ENCODE assay signal across 24 cellular contexts in genomic region chr20:59448828-59449444, GRCh38.
DNase-seq lines count a peak whose midpoint lies in the region; FAIRE-seq and TF ChIP-seq lines count a peak whose summit lies in the region.
"Had no signal": no experiment of that assay in that cellular context is flagged by ENCODE, and none has a peak within 500 bp of the region (broad histone marks: within the 10 kb centered on the region; RNA-seq: fewer than 3 reads in every experiment).

No MANE protein-coding gene starts in this region.

- H3K4me1 Mint-ChIP-seq in astrocyte (ENCODE audit: low read depth, unreplicated experiment), result peaks cover 13% of the 10 kb centered on the region
- H3K4me1 Mint-ChIP-seq in type B pancreatic cell (ENCODE audit: unreplicated experiment), result peaks cover 55% of the 10 kb centered on the region
- H3K4me1 Mint-ChIP-seq: B cell, CD14-positive monocyte had no signal

- 71 to 81% methylated on average over 12 of the region's 12 CpGs for WGBS in testis, 2 donors

- TF ChIP-seq CTCF in astrocyte (IDR thresholded peaks at IDR 0.05; ENCODE audit: insufficient read depth, low read depth, low read length) (no peak), type B pancreatic cell (conservative IDR thresholded peaks at IDR 0.05) (no peak), testis (IDR thresholded peaks at IDR 0.05) (no peak)

- DNase-seq in Daoy (ENCODE audit: low read depth), result peak; percentile 39
- peak; percentile 23 for DNase-seq in M059J (ENCODE audit: low read depth)
- DNase-seq in astrocyte (ENCODE audit: low read depth), result no peak
- no peak for DNase-seq in type B pancreatic cell (ENCODE audit: extremely low spot score, unreplicated experiment)
- DNase-seq in NCI-H1417 treated with DMSO at 0.1 percent for 48 hours (lab: John Stamatoyannopoulos, UW), result no peak
- DNase-seq in activated gamma-delta T cell treated with Interleukin-2 at 50 U/mL for 16 hours, result no peak
- DNase-seq in testis, result no peak
- DNase-seq: GM23248, KBM-7, NCI-H1092 treated with DMSO at 0.1 percent for 48 hours, NCI-H146, NCI-H2029, NCI-H2227 treated with DMSO at 0.1 percent for 48 hours, NCI-H510A treated with DMSO at 0.1 percent for 48 hours, NCI-H774, SW 1271 had no signal

- H3K4me3 Mint-ChIP-seq in astrocyte (ENCODE audit: unreplicated experiment), result no peak overlapping the region
- peak overlapping the region; percentile 0 for H3K4me3 Mint-ChIP-seq in type B pancreatic cell
- H3K4me3 Mint-ChIP-seq: B cell had no signal

- no peaks in the 10 kb centered on the region for H3K27me3 ChIP-seq in astrocyte (ENCODE audit: insufficient read depth, low read length)
- H3K27me3 ChIP-seq in testis, result no peaks in the 10 kb centered on the region

- no peaks in the 10 kb centered on the region for H3K4me1 ChIP-seq in astrocyte (ENCODE audit: insufficient read depth, low read length)
- no peaks in the 10 kb centered on the region for H3K4me1 ChIP-seq in testis
- H3K4me1 ChIP-seq: HAP-1, SJSA1 had no signal

- no peaks in the 10 kb centered on the region for H4K20me1 ChIP-seq in astrocyte (ENCODE audit: insufficient read depth, low read length)

- TF ChIP-seq POLR2A in testis (IDR thresholded peaks at IDR 0.05), result no peak

- no peaks in the 10 kb centered on the region for H3K79me2 ChIP-seq in astrocyte (ENCODE audit: insufficient read depth, low read length)

- peaks cover 56% of the 10 kb centered on the region for H3K27me3 Mint-ChIP-seq in astrocyte (ENCODE audit: low read depth, unreplicated experiment)
- peaks cover 60% of the 10 kb centered on the region for H3K27me3 Mint-ChIP-seq in type B pancreatic cell

- H3K27ac Mint-ChIP-seq in astrocyte (ENCODE audit: unreplicated experiment) (peak overlapping the region; percentile 21), type B pancreatic cell (no peak overlapping the region)
- H3K27ac Mint-ChIP-seq: B cell, CD14-positive monocyte had no signal

- H3K27ac ChIP-seq in astrocyte (ENCODE audit: low read depth, low read length) (no peak overlapping the region), testis (no peak overlapping the region)
- H3K27ac ChIP-seq: GM23248, HL-60, SJSA1 had no signal

- no peaks in the 10 kb centered on the region for H3K36me3 ChIP-seq in astrocyte (ENCODE audit: insufficient read depth, low read length)
- no peaks in the 10 kb centered on the region for H3K36me3 ChIP-seq in testis (ENCODE audit: low read depth, missing control alignments)
- H3K36me3 ChIP-seq: HAP-1, SJSA1 had no signal

- H3K9ac ChIP-seq in astrocyte (ENCODE audit: low read length), result no peak overlapping the region
- H3K9ac ChIP-seq: GM23248 had no signal

- H3K9me3 ChIP-seq in astrocyte (ENCODE audit: insufficient read depth, low read depth, low read length), result no peaks in the 10 kb centered on the region
- H3K9me3 ChIP-seq in testis, result no peaks in the 10 kb centered on the region
- H3K9me3 ChIP-seq: HAP-1, SJSA1 had no signal

- H3K36me3 Mint-ChIP-seq in astrocyte (ENCODE audit: low read depth, unreplicated experiment) (no peaks in the 10 kb centered on the region), type B pancreatic cell (no peaks in the 10 kb centered on the region)
- H3K36me3 Mint-ChIP-seq: CD14-positive monocyte had no signal

- no peak overlapping the region for H3K4me2 ChIP-seq in astrocyte (ENCODE audit: low read length)

- no peak overlapping the region for H3K4me3 ChIP-seq in astrocyte (ENCODE audit: insufficient read depth, low read depth, low read length)
- H3K4me3 ChIP-seq in testis, result no peak overlapping the region
- H3K4me3 ChIP-seq: GM23248, HAP-1, SJSA1 had no signal

- no peak for FAIRE-seq in astrocyte (lab: Jason Lieb, UNC)
- FAIRE-seq: A204.1, D721Med, GM12891 had no signal

- intact Hi-C loops in testis (cut with DNase I; ENCODE audit: low total_unique reads), result no loop called here

- H2AFZ ChIP-seq in astrocyte (ENCODE audit: low read depth, low read length), result no peak overlapping the region
- H2AFZ ChIP-seq: GM23248 had no signal

- H3K9me3 Mint-ChIP-seq in astrocyte (ENCODE audit: unreplicated experiment) (peaks cover 4% of the 10 kb centered on the region), type B pancreatic cell (peaks cover 3% of the 10 kb centered on the region)

Comparison
In these comparisons a context has a peak if more than half of its experiments do, and no peak if none do; other contexts are left out.
1. DNase-seq: peak in Daoy (single experiment) and M059J (single experiment); none in astrocyte (single experiment), type B pancreatic cell (single experiment), NCI-H1417 treated with DMSO at 0.1 percent for 48 hours (single experiment), activated gamma-delta T cell treated with Interleukin-2 at 50 U/mL for 16 hours (single experiment) and testis (single experiment).